ENCODE assay signal across 17 cellular contexts in genomic region chr11:110329441-110329840, GRCh38. TPM values are rescaled to one million over a fixed set of nuclear protein-coding genes. Genes with fewer than 3 reads are reported as not detected.
DNase-seq lines count a peak whose midpoint lies in the region; ATAC-seq and TF ChIP-seq lines count a peak whose summit lies in the region.
"Had no signal": no experiment of that assay in that cellular context is flagged by ENCODE, and none has a peak within 500 bp of the region (broad histone marks: within the 10 kb centered on the region; RNA-seq: fewer than 3 reads in every experiment).

No MANE protein-coding gene starts in this region.

- ATAC-seq in stimulated activated effector memory CD8-positive, alpha-beta T cell treated with anti-CD3 and anti-CD28 coated beads, Interleukin-12 subunit alpha, Interleukin-12 subunit beta, amount 100 ng/mL, for 72 hours: no peak
- no peak for ATAC-seq in HG03565 (IDR thresholded peaks at IDR 0.05; ENCODE audit: unreplicated experiment)
- ATAC-seq: activated CD4-positive, CD25-positive, alpha-beta regulatory T cell treated with anti-CD3 and anti-CD28 coated beads, Interleukin-2, amount 50 U/mL, for 24 hours had no signal

- CTCF ChIA-PET in HEK293 (lab: Yijun Ruan, JAX): interaction anchor here (1.2 kb wide), 1 partner anchor 132 kb away, joined by 3 read pairs; no protein-coding TSS in a partner anchor

- TF ChIP-seq POLR2A in testis (IDR thresholded peaks at IDR 0.05): no peak

- no peaks in the 10 kb centered on the region for H3K9me3 ChIP-seq in HEK293 (ENCODE audit: control insufficient read depth, insufficient read depth, low read depth, low read length)
- H3K9me3 ChIP-seq in testis: no peaks in the 10 kb centered on the region

- H3K4me1 Mint-ChIP-seq in activated T-cell treated with anti-CD3 and anti-CD28 coated beads, Interleukin-2, amount 50 U/mL, for 24 hours (ENCODE audit: low read depth): peaks cover 23% of the 10 kb centered on the region
- peaks cover 49% of the 10 kb centered on the region for H3K4me1 Mint-ChIP-seq in activated T-helper 1 cell treated with anti-CD3 and anti-CD28 coated beads, Interleukin-12 subunit alpha, Interleukin-12 subunit beta, Interleukin-2, Interleukin-4 antibody, amounts not matched to agents 30 ng/mL and 10 ng/mL and 1 ng/mL, durations not matched to agents 14 hours and 24 hours and 36 hours (ENCODE audit: low read depth)
- peaks cover 49% of the 10 kb centered on the region for H3K4me1 Mint-ChIP-seq in stimulated activated effector memory CD8-positive, alpha-beta T cell treated with anti-CD3 and anti-CD28 coated beads, Interleukin-12 subunit alpha, Interleukin-12 subunit beta, amount 100 ng/mL, for 72 hours
- H3K4me1 Mint-ChIP-seq: mesothelial cell of epicardium had no signal

- peak overlapping the region; percentile 95 for H3K27ac Mint-ChIP-seq in activated T-cell treated with anti-CD3 and anti-CD28 coated beads, Interleukin-2, amount 50 U/mL, for 24 hours
- H3K27ac Mint-ChIP-seq in activated T-helper 1 cell treated with anti-CD3 and anti-CD28 coated beads, Interleukin-12 subunit alpha, Interleukin-12 subunit beta, Interleukin-2, Interleukin-4 antibody, amounts not matched to agents 30 ng/mL and 10 ng/mL and 1 ng/mL, durations not matched to agents 14 hours and 24 hours and 36 hours: peak overlapping the region; percentile 97
- peak overlapping the region; percentile 99 for H3K27ac Mint-ChIP-seq in stimulated activated effector memory CD8-positive, alpha-beta T cell treated with anti-CD3 and anti-CD28 coated beads, Interleukin-12 subunit alpha, Interleukin-12 subunit beta, amount 100 ng/mL, for 72 hours
- H3K27ac Mint-ChIP-seq: mesothelial cell of epicardium, neural progenitor cell had no signal

- H3K36me3 ChIP-seq in HEK293 (ENCODE audit: control insufficient read depth in 2 of 2, insufficient read depth in 1 of 2, low read length in 2 of 2) (no peaks in the 10 kb centered on the region), testis (ENCODE audit: low read depth, missing control alignments) (no peaks in the 10 kb centered on the region)
- H3K36me3 ChIP-seq: neural progenitor cell had no signal

- no peak for DNase-seq in activated T-cell treated with anti-CD3 and anti-CD28 coated beads, Interleukin-2, amount 50 U/mL, for 24 hours
- no peak for DNase-seq in activated T-cell treated with anti-CD3 and anti-CD28 coated beads, Interleukin-2, amount 50 U/mL, for 48 hours
- DNase-seq in activated T-helper 1 cell treated with anti-CD3 and anti-CD28 coated beads, Interleukin-12 subunit alpha, Interleukin-12 subunit beta, Interleukin-2, Interleukin-4 antibody, amounts not matched to agents 30 ng/mL and 10 ng/mL and 1 ng/mL, durations not matched to agents 14 hours and 24 hours and 36 hours (ENCODE audit: low spot score): no peak
- peak in 1 of 2 donors; percentile 54 for DNase-seq in stimulated activated effector memory CD8-positive, alpha-beta T cell treated with anti-CD3 and anti-CD28 coated beads, Interleukin-12 subunit alpha, Interleukin-12 subunit beta, amount 100 ng/mL, for 72 hours (ENCODE audit: low spot score in 2 of 2)
- DNase-seq in HuH-7 (ENCODE audit: low spot score) (no peak), testis (no peak)
- DNase-seq: aorta; hippocampal formation; NCI-H187 treated with DMSO at 0.1 percent for 48 hours; NCI-H446 treated with DMSO at 0.1 percent for 48 hours; Right ventricle myocardium superior; stimulated activated naive CD4-positive, alpha-beta T cell had no signal

- H3K27me3 ChIP-seq in testis: no peaks in the 10 kb centered on the region
- H3K27me3 ChIP-seq: neural progenitor cell had no signal

- no peak for TF ChIP-seq CTCF in HEK293 (tag by site-specific recombination; IDR thresholded peaks at IDR 0.05)
- TF ChIP-seq CTCF in testis (IDR thresholded peaks at IDR 0.05): no peak

- no peak overlapping the region for H3K4me3 ChIP-seq in HEK293 (ENCODE audit: low read depth, low read length)
- H3K4me3 ChIP-seq in testis: no peak overlapping the region
- H3K4me3 ChIP-seq: neural progenitor cell had no signal

- no peak overlapping the region for H3K27ac ChIP-seq in HEK293 (ENCODE audit: extremely low read depth, low read depth, low read length)
- H3K27ac ChIP-seq in testis: no peak overlapping the region
- H3K27ac ChIP-seq: neural progenitor cell had no signal

- peak overlapping the region; percentile 84 for H3K4me3 Mint-ChIP-seq in activated T-cell treated with anti-CD3 and anti-CD28 coated beads, Interleukin-2, amount 50 U/mL, for 24 hours
- H3K4me3 Mint-ChIP-seq in activated T-helper 1 cell treated with anti-CD3 and anti-CD28 coated beads, Interleukin-12 subunit alpha, Interleukin-12 subunit beta, Interleukin-2, Interleukin-4 antibody, amounts not matched to agents 30 ng/mL and 10 ng/mL and 1 ng/mL, durations not matched to agents 14 hours and 24 hours and 36 hours: peak overlapping the region; percentile 96
- peak overlapping the region; percentile 98 for H3K4me3 Mint-ChIP-seq in stimulated activated effector memory CD8-positive, alpha-beta T cell treated with anti-CD3 and anti-CD28 coated beads, Interleukin-12 subunit alpha, Interleukin-12 subunit beta, amount 100 ng/mL, for 72 hours
- H3K4me3 Mint-ChIP-seq: mesothelial cell of epicardium, neural progenitor cell had no signal

- peaks cover 9% of the 10 kb centered on the region for H3K36me3 Mint-ChIP-seq in activated T-cell treated with anti-CD3 and anti-CD28 coated beads, Interleukin-2, amount 50 U/mL, for 24 hours (ENCODE audit: low read depth)
- peaks cover 22% of the 10 kb centered on the region for H3K36me3 Mint-ChIP-seq in activated T-helper 1 cell treated with anti-CD3 and anti-CD28 coated beads, Interleukin-12 subunit alpha, Interleukin-12 subunit beta, Interleukin-2, Interleukin-4 antibody, amounts not matched to agents 30 ng/mL and 10 ng/mL and 1 ng/mL, durations not matched to agents 14 hours and 24 hours and 36 hours (ENCODE audit: low read depth)
- peaks cover 38% of the 10 kb centered on the region for H3K36me3 Mint-ChIP-seq in stimulated activated effector memory CD8-positive, alpha-beta T cell treated with anti-CD3 and anti-CD28 coated beads, Interleukin-12 subunit alpha, Interleukin-12 subunit beta, amount 100 ng/mL, for 72 hours
- H3K36me3 Mint-ChIP-seq: mesothelial cell of epicardium, neural progenitor cell had no signal

- peaks cover 5% of the 10 kb centered on the region for H3K9me3 Mint-ChIP-seq in activated T-cell treated with anti-CD3 and anti-CD28 coated beads, Interleukin-2, amount 50 U/mL, for 24 hours
- H3K9me3 Mint-ChIP-seq in activated T-helper 1 cell treated with anti-CD3 and anti-CD28 coated beads, Interleukin-12 subunit alpha, Interleukin-12 subunit beta, Interleukin-2, Interleukin-4 antibody, amounts not matched to agents 30 ng/mL and 10 ng/mL and 1 ng/mL, durations not matched to agents 14 hours and 24 hours and 36 hours: peaks cover 3% of the 10 kb centered on the region
- H3K9me3 Mint-ChIP-seq in stimulated activated effector memory CD8-positive, alpha-beta T cell treated with anti-CD3 and anti-CD28 coated beads, Interleukin-12 subunit alpha, Interleukin-12 subunit beta, amount 100 ng/mL, for 72 hours: no peaks in the 10 kb centered on the region

- POLR2A ChIA-PET in HEK293 (lab: Yijun Ruan, JAX): interaction anchor here (1.1 kb wide), 1 partner anchor 10 kb away, joined by 4 read pairs; no protein-coding TSS in a partner anchor

- H3K27me3 Mint-ChIP-seq in activated T-cell treated with anti-CD3 and anti-CD28 coated beads, Interleukin-2, amount 50 U/mL, for 24 hours: peaks cover 2% of the 10 kb centered on the region
- H3K27me3 Mint-ChIP-seq in activated T-helper 1 cell treated with anti-CD3 and anti-CD28 coated beads, Interleukin-12 subunit alpha, Interleukin-12 subunit beta, Interleukin-2, Interleukin-4 antibody, amounts not matched to agents 30 ng/mL and 10 ng/mL and 1 ng/mL, durations not matched to agents 14 hours and 24 hours and 36 hours (ENCODE audit: insufficient read depth): no peaks in the 10 kb centered on the region

- WGBS in testis, 2 donors: 80 to 100% methylated on average over 1 of the region's 1 CpG

- H3K4me1 ChIP-seq in HEK293 (ENCODE audit: control insufficient read depth, insufficient read depth, low read length) (no peaks in the 10 kb centered on the region), testis (no peaks in the 10 kb centered on the region)
- H3K4me1 ChIP-seq: neural progenitor cell had no signal

- intact Hi-C loops in activated T-helper 1 cell treated with anti-CD3 and anti-CD28 coated beads, Interleukin-12 subunit alpha, Interleukin-12 subunit beta, Interleukin-2, Interleukin-4 antibody, amounts not matched to agents 30 ng/mL and 10 ng/mL and 1 ng/mL, durations not matched to agents 14 hours and 24 hours and 36 hours (cut with micrococcal nuclease): no loop called here
- intact Hi-C loops in testis (cut with DNase I; ENCODE audit: low total_unique reads): no loop called here

TF ChIP-seq in HEK293, 187 proteins besides CTCF, POLR2A, EP300 and RAD21:
- no peak for TF ChIP-seq ZNF146 (tag by site-specific recombination; IDR thresholded peaks at IDR 0.05)
- TF ChIP-seq ZNF837 (tag by site-specific recombination; IDR thresholded peaks at IDR 0.05): no peak
- TF ChIP-seq ZNF670 (tag by site-specific recombination; IDR thresholded peaks at IDR 0.05; ENCODE audit: low read depth): no peak
- peak; percentile 51; the same call in 1 of the 2 replicates for TF ChIP-seq ZNF585B (tag by site-specific recombination; IDR thresholded peaks at IDR 0.05)
- no peak for TF ChIP-seq TRIM28 (IDR thresholded peaks at IDR 0.05; ENCODE audit: borderline replicate concordance, low read length)

RNA-seq across cellular contexts. Expression of gene RDX, which starts 33.0 kb away (rescaled TPM):
- 94.6 and 98.9 TPM in 2 replicates for total RNA-seq in activated T-helper 1 cell treated with anti-CD3 and anti-CD28 coated beads, Interleukin-12 subunit alpha, Interleukin-12 subunit beta, Interleukin-2, Interleukin-4 antibody, amounts not matched to agents 30 ng/mL and 10 ng/mL and 1 ng/mL, durations not matched to agents 14 hours and 24 hours and 36 hours
- total RNA-seq in testis: 100 to 1,000 TPM; 144 to 170 TPM
- 39.8 TPM for polyA plus RNA-seq in testis (ENCODE audit: insufficient read depth, low read depth, low replicate concordance)
